In the genomic region with DNA sequence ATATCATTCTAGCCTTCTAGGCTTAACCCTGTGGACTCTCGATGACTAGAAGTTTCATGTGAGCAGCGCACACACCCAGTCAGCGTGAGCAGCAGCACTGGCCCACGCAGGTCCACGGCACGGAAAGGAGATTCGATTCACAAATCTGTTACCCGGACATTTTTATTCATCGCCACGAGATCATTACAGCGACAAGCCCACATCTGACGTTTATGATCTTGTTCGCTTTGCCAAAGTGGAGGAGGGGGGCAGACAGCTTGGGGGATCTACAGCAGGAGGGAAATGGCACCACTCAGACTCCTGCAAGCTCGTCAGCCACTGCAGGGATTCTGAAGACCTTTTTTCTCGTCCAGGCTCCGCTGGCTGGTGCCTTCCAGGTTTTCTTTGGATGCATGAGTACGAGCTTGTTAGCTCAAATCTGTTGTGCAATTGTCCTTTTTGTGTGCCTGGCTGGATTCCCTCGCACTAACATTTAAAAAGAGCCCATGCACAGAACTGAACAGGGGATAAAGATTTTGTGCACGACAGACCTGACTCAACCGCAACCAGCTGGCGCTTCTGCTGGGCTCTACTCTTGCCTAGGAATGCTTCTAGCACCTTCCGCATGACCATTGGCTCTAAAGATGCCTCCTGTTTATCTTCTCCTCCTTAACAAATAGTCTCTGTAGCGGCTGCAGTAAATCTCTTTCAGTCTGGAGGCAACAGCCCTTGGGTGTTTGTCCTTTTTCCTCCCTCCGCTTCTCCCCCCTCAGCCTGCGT, we compare ENCODE assay signal across 10 cellular contexts.
DNase-seq lines count a peak whose midpoint lies in the region; ATAC-seq and TF ChIP-seq lines count a peak whose summit lies in the region.
"Had no signal": no experiment of that assay in that cellular context is flagged by ENCODE, and none has a peak within 500 bp of the region (broad histone marks: within the 10 kb centered on the region; RNA-seq: fewer than 3 reads in every experiment).

No MANE protein-coding gene starts in this region.

- H3K4me2 ChIP-seq in GM23248 (ENCODE audit: unreplicated experiment), result peak overlapping the region; percentile 94
- no peak overlapping the region for H3K4me2 ChIP-seq in mammary epithelial cell (ENCODE audit: insufficient read depth, low read depth, low read length)

- in situ Hi-C loops in GM23248 (cut with MboI) (no loop called here), mammary epithelial cell (cut with MboI; ENCODE audit: low sequenced_read_pairs in 2 of 2) (no loop called here), HAP-1 (cut with MboI; ENCODE audit: low sequenced_read_pairs) (no loop called here)

- TF ChIP-seq CTCF in mammary epithelial cell (conservative IDR thresholded peaks at IDR 0.05 in 1 of 2, IDR thresholded peaks at IDR 0.05 in 1 of 2; ENCODE audit: extremely low read depth in 1 of 2, insufficient read depth in 1 of 2, low read depth in 1 of 2, low read length in 2 of 2) (no peak), testis (IDR thresholded peaks at IDR 0.05) (no peak)

- H4K20me1 ChIP-seq in GM23248 (ENCODE audit: insufficient read depth) (no peaks in the 10 kb centered on the region), mammary epithelial cell (ENCODE audit: insufficient read depth, low read length) (no peaks in the 10 kb centered on the region)

- ATAC-seq in HG02885 (IDR thresholded peaks at IDR 0.05; ENCODE audit: poor library complexity, unreplicated experiment) (no peak), GM19463 (IDR thresholded peaks at IDR 0.05; ENCODE audit: unreplicated experiment) (no peak)

- H3K4me1 ChIP-seq in GM23248 (ENCODE audit: insufficient read depth), result peaks cover 35% of the 10 kb centered on the region
- no peaks in the 10 kb centered on the region for H3K4me1 ChIP-seq in mammary epithelial cell (ENCODE audit: insufficient read depth, low read length)
- peaks cover 4% of the 10 kb centered on the region for H3K4me1 ChIP-seq in testis
- no peaks in the 10 kb centered on the region for H3K4me1 ChIP-seq in HAP-1

- no peaks in the 10 kb centered on the region for H3K36me3 ChIP-seq in GM23248 (ENCODE audit: low read depth)
- no peaks in the 10 kb centered on the region for H3K36me3 ChIP-seq in mammary epithelial cell (ENCODE audit: insufficient read depth, low read length)
- no peaks in the 10 kb centered on the region for H3K36me3 ChIP-seq in testis (ENCODE audit: low read depth, missing control alignments)
- H3K36me3 ChIP-seq in HAP-1 (replicated peaks), result no peaks in the 10 kb centered on the region
- H3K36me3 ChIP-seq: neutrophil had no signal

- intact Hi-C loops in mammary epithelial cell (cut with micrococcal nuclease) (loop anchor here (10.0 kb wide), 1 partner anchor 75 kb away; no protein-coding TSS in a partner anchor), testis (cut with DNase I; ENCODE audit: low total_unique reads) (no loop called here)

- no peak for TF ChIP-seq POLR2A in testis (IDR thresholded peaks at IDR 0.05)

- WGBS in GM23248 (ENCODE audit: low coverage in 1 of 2, low lambda C conversion rate in 2 of 2, missing lambda C conversion rate in 2 of 2), 2 experiments, result 3 to 4% methylated on average over 25 of the region's 25 CpGs
- WGBS in mammary epithelial cell (ENCODE audit: low coverage, missing lambda C conversion rate), result 25% methylated on average over 22 of the region's 25 CpGs
- WGBS in testis, 2 donors, result 39 to 54% methylated on average over 24 to 25 of the region's 25 CpGs

- CTCF ChIA-PET in mammary epithelial cell (lab: Charles Lee; ENCODE audit: low non-redundant PET), result no interaction called here

- DNase-seq in GM23248 (peak; percentile 80), mammary epithelial cell (no peak), mucosa of gallbladder (ENCODE audit: low spot score) (peak; percentile 18), testis (peak; percentile 37), HAP-1 (ENCODE audit: low spot score in 2 of 2) (no peak), HT-29 (ENCODE audit: low spot score) (no peak)
- DNase-seq: SHP77 treated with DMSO at 0.1 percent for 48 hours had no signal

- H3K9me3 ChIP-seq in GM23248 (ENCODE audit: low read depth) (no peaks in the 10 kb centered on the region), mammary epithelial cell (replicated peaks; ENCODE audit: insufficient read depth, low read length) (no peaks in the 10 kb centered on the region), testis (no peaks in the 10 kb centered on the region), HAP-1 (no peaks in the 10 kb centered on the region)
- H3K9me3 ChIP-seq: neutrophil had no signal

- H3K27ac ChIP-seq in GM23248 (peak overlapping the region; percentile 55), mammary epithelial cell (ENCODE audit: insufficient read depth, low read depth, low read length) (no peak overlapping the region), testis (no peak overlapping the region)
- H3K27ac ChIP-seq: neutrophil had no signal

- peaks cover 21% of the 10 kb centered on the region for H3F3A ChIP-seq in GM23248 (ENCODE audit: insufficient read depth)

- H2AFZ ChIP-seq in GM23248, result peak overlapping the region; percentile 84
- peak overlapping the region; percentile 64 for H2AFZ ChIP-seq in mammary epithelial cell (ENCODE audit: low read depth, low read length)

- BruUV-seq in mammary epithelial cell (replicated peaks; lab: Mats Ljungman, UMichigan), result no TSS peak

- H3K27me3 ChIP-seq in GM23248 (replicated peaks; ENCODE audit: insufficient read depth) (no peaks in the 10 kb centered on the region), mammary epithelial cell (ENCODE audit: insufficient read depth, low read length) (no peaks in the 10 kb centered on the region), testis (no peaks in the 10 kb centered on the region), HAP-1 (ENCODE audit: low read depth) (no peaks in the 10 kb centered on the region)
- H3K27me3 ChIP-seq: neutrophil had no signal

- peak overlapping the region; percentile 60 for H3K9ac ChIP-seq in GM23248
- H3K9ac ChIP-seq in mammary epithelial cell (ENCODE audit: insufficient read depth, low read length), result no peak overlapping the region

- dilution Hi-C loops in mammary epithelial cell (cut with HindIII; ENCODE audit: low sequenced_read_pairs), result no loop called here

- H3K4me3 ChIP-seq in GM23248 (peak overlapping the region; percentile 74), mammary epithelial cell (replicated peaks in 1 of 3; ENCODE audit: insufficient read depth in 1 of 3, low read depth in 2 of 3, low read length in 3 of 3) (no peak overlapping the region), testis (no peak overlapping the region), HAP-1 (no peak overlapping the region)

- H3K79me2 ChIP-seq in GM23248 (ENCODE audit: insufficient read depth) (no peaks in the 10 kb centered on the region), mammary epithelial cell (ENCODE audit: insufficient read depth, low read length) (no peaks in the 10 kb centered on the region)

- H3K9me2 ChIP-seq in GM23248 (ENCODE audit: insufficient read depth), result no peaks in the 10 kb centered on the region

Comparison
In these comparisons a context has a peak if more than half of its experiments do, and no peak if none do; other contexts are left out.
1. DNase-seq: peak in GM23248 (single experiment), mucosa of gallbladder (single experiment) and testis (single experiment); none in mammary epithelial cell (single experiment), HAP-1 (0 of 2) and HT-29 (single experiment).